ENCODE assay signal across 1 cellular context in genomic region chr7:76315372-76315771, GRCh38.
TF ChIP-seq lines count a peak whose summit lies in the region.

No MANE protein-coding gene starts in this region.

TF ChIP-seq in SK-N-SH treated with all-trans-retinoic acid at 6 μM for 48 hours, 23 proteins besides CTCF, POLR2A, EP300 and RAD21 (continued from another document):
- TF ChIP-seq PATZ1 (CRISPR knock-in tag; IDR thresholded peaks at IDR 0.05; ENCODE audit: borderline replicate concordance) (no peak), GLIS3 (CRISPR knock-in tag; IDR thresholded peaks at IDR 0.05) (no peak), RARB (CRISPR knock-in tag; IDR thresholded peaks at IDR 0.05) (no peak)
TF ChIP-seq in SK-N-SH treated with all-trans-retinoic acid at 6 μM for 48 hours: peak in this region for 0.
